ENCODE assay signal across 24 cellular contexts in genomic region chr16:5065368-5065767, GRCh38. TPM values are rescaled to one million over a fixed set of nuclear protein-coding genes. Genes with fewer than 3 reads are reported as not detected.
A peak's percentile ranks its signal among the peaks of the same experiment; 100 is the strongest.
DNase-seq lines count a peak whose midpoint lies in the region; ATAC-seq, FAIRE-seq and TF ChIP-seq lines count a peak whose summit lies in the region.
"Had no signal": no experiment of that assay in that cellular context is flagged by ENCODE, and none has a peak within 500 bp of the region (broad histone marks: within the 10 kb centered on the region; RNA-seq: fewer than 3 reads in every experiment).

No MANE protein-coding gene starts in this region.

- H3K4me1 ChIP-seq in right atrium auricular region = peaks cover 0 to 8% of the 10 kb centered on the region in 2 donors
- peaks cover 0 to 7% (median 0%) of the 10 kb centered on the region in 12 donors for H3K4me1 ChIP-seq in heart left ventricle
- no peaks in the 10 kb centered on the region for H3K4me1 ChIP-seq in neural progenitor cell
- H3K4me1 ChIP-seq: gastroesophageal sphincter, vagina had no signal

- H3K27ac ChIP-seq in right atrium auricular region = no peak overlapping the region
- H3K27ac ChIP-seq in heart left ventricle = peak overlapping the region in 2 of 12 donors; percentile 5 to 66
- H3K27ac ChIP-seq in neural progenitor cell = no peak overlapping the region
- H3K27ac ChIP-seq: C4-2B, PC-9, vagina, VCaP had no signal

- H4K20me1 ChIP-seq in neural progenitor cell (ENCODE audit: low read depth) = no peaks in the 10 kb centered on the region

- no peak for TF ChIP-seq CTCF in right atrium auricular region (IDR thresholded peaks at IDR 0.05)
- TF ChIP-seq CTCF in heart left ventricle (IDR thresholded peaks at IDR 0.05) = no peak
- no peak for TF ChIP-seq CTCF in neural progenitor cell (IDR thresholded peaks at IDR 0.05)

- ATAC-seq in Right ventricle myocardium superior (ENCODE audit: poor library complexity) = peak; percentile 46
- peak in 3 of 4 donors; percentile 9 to 35 (median 21) for ATAC-seq in heart left ventricle
- no peak for ATAC-seq in GM21447 (IDR thresholded peaks at IDR 0.05; ENCODE audit: unreplicated experiment)
- no peak for ATAC-seq in GM19452 (IDR thresholded peaks at IDR 0.05; ENCODE audit: unreplicated experiment)
- ATAC-seq: gastroesophageal sphincter, natural killer cell, T-helper 17 cell had no signal

- no peaks in the 10 kb centered on the region for H3K27me3 ChIP-seq in right atrium auricular region
- H3K27me3 ChIP-seq in heart left ventricle = no peaks in the 10 kb centered on the region
- no peaks in the 10 kb centered on the region for H3K27me3 ChIP-seq in neural progenitor cell
- H3K27me3 ChIP-seq: vagina had no signal

- H2AFZ ChIP-seq in neural progenitor cell (replicated peaks) = no peak overlapping the region
- H2AFZ ChIP-seq: PC-9 had no signal

- H3K4me1 Mint-ChIP-seq in neural progenitor cell = no peaks in the 10 kb centered on the region
- peaks cover 2 to 3% of the 10 kb centered on the region in 2 donors for H3K4me1 Mint-ChIP-seq in immature natural killer cell
- H3K4me1 Mint-ChIP-seq: natural killer cell had no signal

- H3K4me3 ChIP-seq in right atrium auricular region (no peak overlapping the region), heart left ventricle (peak overlapping the region in 2 of 12 donors; percentile 16 to 24), neural progenitor cell (no peak overlapping the region)
- H3K4me3 ChIP-seq: PC-9, vagina had no signal

- DNase-seq in Right ventricle myocardium superior = peak; percentile 36
- no peak for DNase-seq in right atrium auricular region (ENCODE audit: low spot score)
- no peak for DNase-seq in heart left ventricle
- no peak for DNase-seq in neural progenitor cell (ENCODE audit: low spot score)
- no peak for DNase-seq in GM12891 (ENCODE audit: insufficient read length, low spot score)
- DNase-seq in immature natural killer cell = no peak
- DNase-seq: activated CD4-positive, alpha-beta T cell treated with anti-CD3 and anti-CD28 coated beads, Interleukin-2, amount 50 U/mL, for 1 hour; activated gamma-delta T cell treated with Interleukin-2 at 50 U/mL for 16 hours; amniotic stem cell; central memory CD4-positive, alpha-beta T cell; effector CD4-positive, alpha-beta T cell; natural killer cell; NCI-H1105; PC-9; stimulated activated CD4-positive, alpha-beta T cell treated with anti-CD3 and anti-CD28 coated beads, Interleukin-4, amount 100 ng/mL, for 24 hours; T-helper 17 cell had no signal

- no peak for FAIRE-seq in GM12891 (lab: Jason Lieb, UNC)

- intact Hi-C loops in Right ventricle myocardium superior (cut with DNase I) (no loop called here), heart left ventricle (cut with DNase I) (no loop called here)

- peak overlapping the region; percentile 32 for H3K9ac ChIP-seq in neural progenitor cell

- H3K4me2 ChIP-seq in neural progenitor cell = no peak overlapping the region
- H3K4me2 ChIP-seq: PC-9 had no signal

- H3K9me3 Mint-ChIP-seq in neural progenitor cell (no peaks in the 10 kb centered on the region), immature natural killer cell (no peaks in the 10 kb centered on the region)
- H3K9me3 Mint-ChIP-seq: natural killer cell had no signal

- 45 to 75% (median 66%) methylated on average over 8 of the region's 8 CpGs for WGBS in heart left ventricle, 4 donors

- peaks cover 2% of the 10 kb centered on the region for H3F3A ChIP-seq in neural progenitor cell (ENCODE audit: low read depth)

- H3K36me3 ChIP-seq in right atrium auricular region = no peaks in the 10 kb centered on the region
- no peaks in the 10 kb centered on the region for H3K36me3 ChIP-seq in heart left ventricle
- no peaks in the 10 kb centered on the region for H3K36me3 ChIP-seq in neural progenitor cell
- H3K36me3 ChIP-seq: gastroesophageal sphincter, vagina had no signal

- H3K4me3 Mint-ChIP-seq in neural progenitor cell (no peak overlapping the region), immature natural killer cell (no peak overlapping the region)
- H3K4me3 Mint-ChIP-seq: natural killer cell, T-helper 17 cell had no signal

- H3K27ac Mint-ChIP-seq in neural progenitor cell (no peak overlapping the region), immature natural killer cell (no peak overlapping the region)
- H3K27ac Mint-ChIP-seq: natural killer cell, progenitor cell of endocrine pancreas, T-helper 17 cell had no signal

- H3K9me3 ChIP-seq in right atrium auricular region (no peaks in the 10 kb centered on the region), heart left ventricle (no peaks in the 10 kb centered on the region), neural progenitor cell (ENCODE audit: low read depth) (no peaks in the 10 kb centered on the region)
- H3K9me3 ChIP-seq: gastroesophageal sphincter, vagina had no signal

- H3K27me3 Mint-ChIP-seq in neural progenitor cell (ENCODE audit: insufficient read depth, low read depth) = peaks cover 6% of the 10 kb centered on the region
- peaks cover 0 to 9% (median 6%) of the 10 kb centered on the region in 3 donors for H3K27me3 Mint-ChIP-seq in immature natural killer cell (ENCODE audit: low read depth in 3 of 3)

- TF ChIP-seq POLR2A in heart left ventricle (IDR thresholded peaks at IDR 0.05) = no peak
- no peak for TF ChIP-seq POLR2A in GM12891 (IDR thresholded peaks at IDR 0.05; ENCODE audit: low read depth, low read length)

- H3K36me3 Mint-ChIP-seq in neural progenitor cell = no peaks in the 10 kb centered on the region
- no peaks in the 10 kb centered on the region for H3K36me3 Mint-ChIP-seq in immature natural killer cell
- H3K36me3 Mint-ChIP-seq: natural killer cell had no signal

- H3K79me2 ChIP-seq in neural progenitor cell (ENCODE audit: low read depth) = no peaks in the 10 kb centered on the region

TF ChIP-seq in GM12891, 5 proteins besides CTCF, POLR2A, EP300 and RAD21:
- TF ChIP-seq TAF1 (IDR thresholded peaks at IDR 0.05; ENCODE audit: low read depth, low read length) (no peak), POLR2AphosphoS5 (IDR thresholded peaks at IDR 0.05; ENCODE audit: low read depth, low read length) (no peak), SPI1 (IDR thresholded peaks at IDR 0.05; ENCODE audit: low read depth, low read length) (no peak), PAX5 (IDR thresholded peaks at IDR 0.05; ENCODE audit: insufficient read depth, low read length, severe bottlenecking) (no peak), POU2F2 (IDR thresholded peaks at IDR 0.05; ENCODE audit: low read depth, low read length) (no peak)

RNA-seq across cellular contexts. Expression of gene C16orf89, which starts 0.4 kb away (rescaled TPM):
- total RNA-seq in Right ventricle myocardium superior = 6.1 TPM
- 1 to 10 TPM; 5.2 to 5.4 TPM for total RNA-seq in right atrium auricular region
- total RNA-seq in heart left ventricle = 10 to 100 TPM in 4 of 9 donors, 1 to 10 TPM in 5; 1.5 to 38.4 (median 6.9) TPM
- 1 to 10 TPM in 1 of 2 donors, under 1 TPM in 1; 0.26 to 4.2 TPM for polyA plus RNA-seq in heart left ventricle
- 0.37 and 1.0 TPM in 2 replicates for total RNA-seq in neural progenitor cell (ENCODE audit: low replicate concordance)
- polyA plus RNA-seq in GM12891 (2012; ENCODE audit: low read depth, missing spikeins) = not detected
- polyA plus RNA-seq in immature natural killer cell = not detected
- total RNA-seq: lung microvascular endothelial cell, natural killer cell, PC-9, progenitor cell of endocrine pancreas, T-helper 17 cell had no signal

RNA-seq across cellular contexts. Expression of gene ALG1, which starts 6.3 kb away (rescaled TPM):
- 8.5 TPM for total RNA-seq in Right ventricle myocardium superior
- 10 to 100 TPM; 10.5 to 14.3 TPM for total RNA-seq in right atrium auricular region
- total RNA-seq in heart left ventricle = 10 to 100 TPM in 3 of 9 donors, 1 to 10 TPM in 6; 6.5 to 17.1 (median 9.7) TPM
- 10 to 100 TPM in 1 of 2 donors, 1 to 10 TPM in 1; 6.0 to 15.3 TPM for polyA plus RNA-seq in heart left ventricle
- total RNA-seq in neural progenitor cell (ENCODE audit: low replicate concordance) = 6.1 and 12.5 TPM in 2 replicates
- 12.4 TPM for polyA plus RNA-seq in GM12891 (2012; ENCODE audit: low read depth, missing spikeins)
- polyA plus RNA-seq in immature natural killer cell = 10 to 100 TPM; 29.2 to 47.5 (median 32.8) TPM

RNA-seq across cellular contexts. Expression of gene NAGPA, which starts 31.6 kb away (rescaled TPM):
- total RNA-seq in Right ventricle myocardium superior = 7.1 TPM
- 10 to 100 TPM in 1 of 2 donors, 1 to 10 TPM in 1; 8.1 to 12.7 TPM for total RNA-seq in right atrium auricular region
- 10 to 100 TPM in 3 of 9 donors, 1 to 10 TPM in 6; 3.8 to 14.6 (median 8.9) TPM for total RNA-seq in heart left ventricle
- 1 to 10 TPM; 6.4 to 6.5 TPM for polyA plus RNA-seq in heart left ventricle
- total RNA-seq in neural progenitor cell (ENCODE audit: low replicate concordance) = 3.3 and 19.9 TPM in 2 replicates
- polyA plus RNA-seq in GM12891 (2012; ENCODE audit: low read depth, missing spikeins) = 6.2 TPM
- polyA plus RNA-seq in immature natural killer cell = 10 to 100 TPM; 26.6 to 50.6 (median 37.2) TPM

RNA-seq across cellular contexts. Expression of gene EEF2KMT, which starts 32.2 kb away (rescaled TPM):
- total RNA-seq in Right ventricle myocardium superior (4.8 TPM), right atrium auricular region (1 to 10 TPM; 2.8 to 6.0 TPM), heart left ventricle (10 to 100 TPM in 1 of 9 donors, 1 to 10 TPM in 8; 6.2 to 10.8 (median 7.2) TPM), neural progenitor cell (ENCODE audit: low replicate concordance) (4.1 and 10.7 TPM in 2 replicates)
- polyA plus RNA-seq in heart left ventricle (10 to 100 TPM in 1 of 2 donors, 1 to 10 TPM in 1; 3.2 to 11.6 TPM), immature natural killer cell (10 to 100 TPM in 2 of 3 donors, 1 to 10 TPM in 1; 3.6 to 17.3 (median 11.8) TPM)
- 7.0 TPM for polyA plus RNA-seq in GM12891 (2012; ENCODE audit: low read depth, missing spikeins)

Comparison
In these comparisons a context has a peak if more than half of its experiments do, and no peak if none do; other contexts are left out.
1. ATAC-seq: peak in Right ventricle myocardium superior (single experiment) and heart left ventricle (3 of 4); none in GM21447 (single experiment) and GM19452 (single experiment).